Comparison of ENCODE assay signal across 8 cellular contexts in the genomic region with DNA sequence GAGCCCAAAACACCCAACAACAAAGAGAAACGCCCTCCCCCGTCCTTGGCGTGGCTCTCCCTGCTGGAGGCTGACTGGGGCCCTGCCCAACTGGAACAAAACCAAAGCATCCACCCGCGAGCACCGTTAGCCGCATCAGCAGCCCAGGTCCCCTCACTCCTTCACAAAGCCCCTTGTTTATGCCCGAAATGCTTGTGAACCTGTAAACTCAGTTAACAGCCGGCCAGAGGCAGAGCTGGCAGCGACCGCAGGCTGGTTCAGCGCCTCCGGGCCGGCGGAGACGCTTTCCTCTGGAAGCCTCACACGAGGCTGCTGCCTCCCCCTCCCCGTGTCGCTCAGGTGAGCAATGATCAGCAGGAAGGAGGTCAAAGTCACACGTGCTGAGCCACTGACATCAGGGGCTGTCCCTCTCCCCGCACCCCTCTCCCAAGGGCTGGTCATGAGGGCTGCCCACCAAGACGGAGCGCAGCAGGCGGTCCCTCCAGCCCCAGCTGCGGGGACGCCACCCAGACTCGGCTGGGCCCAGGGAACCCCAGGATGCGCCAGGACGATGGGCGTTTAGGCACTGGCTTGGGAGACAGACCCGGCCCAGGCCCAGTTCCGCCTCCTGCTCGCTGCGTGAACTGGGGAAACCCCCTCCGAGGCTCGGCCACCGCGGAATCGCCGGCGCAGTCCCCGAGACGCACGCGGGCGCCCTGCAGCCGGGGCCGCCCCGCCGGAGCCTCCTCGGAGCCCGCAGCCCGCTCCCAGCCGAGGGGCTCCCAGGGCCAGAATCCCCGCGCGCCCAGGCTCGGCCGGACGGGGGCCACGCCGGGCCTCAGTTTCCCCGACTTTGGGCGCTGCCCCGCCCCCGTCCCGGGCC. TPM values are rescaled to one million over a fixed set of nuclear protein-coding genes. Genes with fewer than 3 reads are reported as not detected.
DNase-seq lines count a peak whose midpoint lies in the region; TF ChIP-seq lines count a peak whose summit lies in the region.

No MANE protein-coding gene starts in this region.

- peaks cover 14% of the 10 kb centered on the region for H3K4me1 Mint-ChIP-seq in neural progenitor cell

- H3K27me3 ChIP-seq in AG04450 (ENCODE audit: control insufficient read depth, insufficient read depth, low read length) (no peaks in the 10 kb centered on the region), esophagus squamous epithelium (no peaks in the 10 kb centered on the region), neural progenitor cell (no peaks in the 10 kb centered on the region)

- 4 to 5% methylated on average over 8 to 9 of the region's 67 CpGs for WGBS in esophagus squamous epithelium, 2 donors

- CTCF ChIA-PET in AG04450 (lab: Charles Lee) = interaction anchor here (0.5 to 1.8 kb wide), 3 partner anchors 13 to 159 kb away, joined by 3 to 9 read pairs (median 4); no protein-coding TSS in a partner anchor

- peaks cover 16% of the 10 kb centered on the region for H3K36me3 Mint-ChIP-seq in neural progenitor cell

- H3K27me3 Mint-ChIP-seq in neural progenitor cell (ENCODE audit: insufficient read depth, low read depth) = peaks cover 4% of the 10 kb centered on the region

- peak overlapping the region; percentile 39 for H3K27ac Mint-ChIP-seq in neural progenitor cell

- peaks cover 20% of the 10 kb centered on the region for H4K20me1 ChIP-seq in neural progenitor cell (ENCODE audit: low read depth)

- H3K36me3 ChIP-seq in esophagus squamous epithelium (peaks cover 9 to 67% (median 27%) of the 10 kb centered on the region in 3 donors), neural progenitor cell (no peaks in the 10 kb centered on the region)

- intact Hi-C loops in esophagus squamous epithelium (cut with DNase I) = no loop called here

- TF ChIP-seq POLR2A in esophagus squamous epithelium (IDR thresholded peaks at IDR 0.05) = no peak

- H3K9me3 Mint-ChIP-seq in neural progenitor cell = no peaks in the 10 kb centered on the region

- no peak overlapping the region for H2AFZ ChIP-seq in neural progenitor cell (replicated peaks)

- H3K79me2 ChIP-seq in neural progenitor cell (ENCODE audit: low read depth) = peaks cover 24% of the 10 kb centered on the region

- peak overlapping the region; percentile 92 for H3K4me3 Mint-ChIP-seq in neural progenitor cell

- no peak for DNase-seq in AG04450 (ENCODE audit: low read depth, low spot score)
- DNase-seq in GM19238 (ENCODE audit: insufficient read length, low spot score) = peak; percentile 45
- peak; percentile 55 for DNase-seq in HuH-7.5 (ENCODE audit: low spot score)
- DNase-seq in activated CD8-positive, alpha-beta memory T cell treated with anti-CD3 and anti-CD28 coated beads for 24 hours = peak; percentile 77
- DNase-seq in esophagus squamous epithelium (lab: John Stamatoyannopoulos, UW) = no peak
- DNase-seq in neural progenitor cell (ENCODE audit: low spot score) = peak; percentile 48
- no peak for DNase-seq in NCI-H1105 treated with DMSO at 0.1 percent for 48 hours (lab: John Stamatoyannopoulos, UW)
- no peak for DNase-seq in kidney glomerular epithelial cell (lab: John Stamatoyannopoulos, UW)

- TF ChIP-seq CTCF in AG04450 (IDR thresholded peaks at IDR 0.05; ENCODE audit: low read depth, low read length) (no peak), esophagus squamous epithelium (IDR thresholded peaks at IDR 0.05) (no peak), neural progenitor cell (IDR thresholded peaks at IDR 0.05) (no peak)

- H3F3A ChIP-seq in neural progenitor cell (ENCODE audit: low read depth) = peaks cover 18% of the 10 kb centered on the region

- H3K4me2 ChIP-seq in neural progenitor cell = peak overlapping the region; percentile 85

- peak overlapping the region; percentile 47 for H3K27ac ChIP-seq in AG04450 (ENCODE audit: low read depth, low read length)
- peak overlapping the region in 3 of 4 donors; percentile 8 to 71 (median 64) for H3K27ac ChIP-seq in esophagus squamous epithelium
- no peak overlapping the region for H3K27ac ChIP-seq in neural progenitor cell

- H3K4me1 ChIP-seq in esophagus squamous epithelium = peaks cover 15 to 33% (median 16%) of the 10 kb centered on the region in 3 donors
- no peaks in the 10 kb centered on the region for H3K4me1 ChIP-seq in neural progenitor cell

- H3K9ac ChIP-seq in neural progenitor cell = peak overlapping the region; percentile 84

- POLR2A ChIA-PET in AG04450 (lab: Yijun Ruan, JAX) = no interaction called here

- no peaks in the 10 kb centered on the region; the same call in 1 of the 2 replicates for H3K9me3 ChIP-seq in AG04450 (ENCODE audit: control insufficient read depth, insufficient read depth, low read length)
- H3K9me3 ChIP-seq in esophagus squamous epithelium = no peaks in the 10 kb centered on the region
- H3K9me3 ChIP-seq in neural progenitor cell (ENCODE audit: low read depth) = no peaks in the 10 kb centered on the region

- H3K4me3 ChIP-seq in AG04450 (ENCODE audit: low read depth, low read length) (peak overlapping the region; percentile 86), esophagus squamous epithelium (peak overlapping the region; percentile 56 to 93 (median 83)), neural progenitor cell (peak overlapping the region; percentile 99)

RNA-seq across cellular contexts. Expression of gene SNAPC4, which starts 0.6 kb away (rescaled TPM):
- 2.2 and 2.4 TPM in 2 replicates for polyA plus RNA-seq in AG04450 (2011; rRNA removed)
- polyA minus RNA-seq in AG04450 (2011; rRNA and poly(A)+ RNA removed) = 3.4 and 5.4 TPM in 2 replicates
- total RNA-seq in esophagus squamous epithelium = 1 to 10 TPM; 2.6 to 5.1 (median 4.5) TPM
- 6.8 and 16.5 TPM in 2 replicates for total RNA-seq in neural progenitor cell (ENCODE audit: low replicate concordance)

RNA-seq across cellular contexts. Expression of gene ENTR1, which starts 11.0 kb away (rescaled TPM):
- polyA plus RNA-seq in AG04450 (2011; rRNA removed) = 31.5 and 33.8 TPM in 2 replicates
- polyA minus RNA-seq in AG04450 (2011; rRNA and poly(A)+ RNA removed) = 15.0 and 21.7 TPM in 2 replicates
- total RNA-seq in esophagus squamous epithelium (10 to 100 TPM; 24.3 to 31.9 (median 28.2) TPM), neural progenitor cell (ENCODE audit: low replicate concordance) (34.9 and 52.3 TPM in 2 replicates)

RNA-seq across cellular contexts. Expression of gene PMPCA, which starts 11.1 kb away (rescaled TPM):
- 53.8 and 65.8 TPM in 2 replicates for polyA plus RNA-seq in AG04450 (2011; rRNA removed)
- polyA minus RNA-seq in AG04450 (2011; rRNA and poly(A)+ RNA removed) = 33.4 and 33.7 TPM in 2 replicates
- 10 to 100 TPM; 29.4 to 38.7 (median 33.5) TPM for total RNA-seq in esophagus squamous epithelium
- 51.3 and 65.3 TPM in 2 replicates for total RNA-seq in neural progenitor cell (ENCODE audit: low replicate concordance)

RNA-seq across cellular contexts. Expression of gene CARD9, which starts 25.9 kb away (rescaled TPM):
- 0.63 and 0.93 TPM in 2 replicates for polyA plus RNA-seq in AG04450 (2011; rRNA removed)
- polyA minus RNA-seq in AG04450 (2011; rRNA and poly(A)+ RNA removed) = 0.51 and 0.87 TPM in 2 replicates
- total RNA-seq in esophagus squamous epithelium (1 to 10 TPM in 2 of 4 donors, under 1 TPM in 2; 0.57 to 1.1 (median 1.0) TPM), neural progenitor cell (ENCODE audit: low replicate concordance) (0.96 TPM in 1 of 2 replicates, not detected in the other)

RNA-seq across cellular contexts. Expression of gene DNLZ, which starts 35.9 kb away (rescaled TPM):
- polyA plus RNA-seq in AG04450 (2011; rRNA removed) = 3.7 and 4.7 TPM in 2 replicates
- polyA minus RNA-seq in AG04450 (2011; rRNA and poly(A)+ RNA removed) = 0.74 and 0.96 TPM in 2 replicates
- total RNA-seq in esophagus squamous epithelium (10 to 100 TPM in 3 of 4 donors, 1 to 10 TPM in 1; 1.8 to 31.1 (median 19.7) TPM), neural progenitor cell (ENCODE audit: low replicate concordance) (3.4 and 15.8 TPM in 2 replicates)

Comparison
In these comparisons a context has a peak if more than half of its experiments do, and no peak if none do; other contexts are left out.
1. DNase-seq: peak in GM19238 (single experiment), HuH-7.5 (single experiment), activated CD8-positive, alpha-beta memory T cell treated with anti-CD3 and anti-CD28 coated beads for 24 hours (single experiment) and neural progenitor cell (single experiment); none in AG04450 (single experiment), esophagus squamous epithelium (single experiment), NCI-H1105 treated with DMSO at 0.1 percent for 48 hours (single experiment) and kidney glomerular epithelial cell (single experiment).
2. Peak in every context shown above with its lines, with median percentiles within 50 percentile points of each other: H3K4me3 ChIP-seq.